ENCODE assay signal across 1 cellular context in the genomic region with DNA sequence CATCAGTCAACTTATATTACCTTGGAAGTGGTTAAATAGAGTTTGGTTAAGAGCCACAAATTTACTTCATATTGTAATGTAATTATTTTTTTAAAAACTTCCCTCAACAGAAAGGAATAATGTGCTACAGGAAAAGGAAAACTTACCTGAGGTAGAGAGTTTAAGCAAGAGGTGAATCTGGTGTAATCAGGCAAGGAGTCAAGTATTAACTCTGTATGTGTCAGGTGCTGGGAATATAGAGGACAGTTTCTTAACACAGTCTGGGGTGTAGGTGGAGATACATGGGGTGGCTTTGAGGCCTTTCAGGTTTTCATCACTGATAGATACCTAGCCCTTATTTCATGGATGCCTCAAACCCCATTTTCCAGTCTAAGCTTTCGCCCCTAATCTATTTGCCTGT.
TF ChIP-seq lines count a peak whose summit lies in the region.

No MANE protein-coding gene starts in this region.

TF ChIP-seq in GM12878, 131 proteins besides CTCF, POLR2A, EP300 and RAD21:
- TF ChIP-seq IRF4 (IDR thresholded peaks at IDR 0.05; ENCODE audit: low read depth, low read length): no peak
- TF ChIP-seq, protein P1, sequence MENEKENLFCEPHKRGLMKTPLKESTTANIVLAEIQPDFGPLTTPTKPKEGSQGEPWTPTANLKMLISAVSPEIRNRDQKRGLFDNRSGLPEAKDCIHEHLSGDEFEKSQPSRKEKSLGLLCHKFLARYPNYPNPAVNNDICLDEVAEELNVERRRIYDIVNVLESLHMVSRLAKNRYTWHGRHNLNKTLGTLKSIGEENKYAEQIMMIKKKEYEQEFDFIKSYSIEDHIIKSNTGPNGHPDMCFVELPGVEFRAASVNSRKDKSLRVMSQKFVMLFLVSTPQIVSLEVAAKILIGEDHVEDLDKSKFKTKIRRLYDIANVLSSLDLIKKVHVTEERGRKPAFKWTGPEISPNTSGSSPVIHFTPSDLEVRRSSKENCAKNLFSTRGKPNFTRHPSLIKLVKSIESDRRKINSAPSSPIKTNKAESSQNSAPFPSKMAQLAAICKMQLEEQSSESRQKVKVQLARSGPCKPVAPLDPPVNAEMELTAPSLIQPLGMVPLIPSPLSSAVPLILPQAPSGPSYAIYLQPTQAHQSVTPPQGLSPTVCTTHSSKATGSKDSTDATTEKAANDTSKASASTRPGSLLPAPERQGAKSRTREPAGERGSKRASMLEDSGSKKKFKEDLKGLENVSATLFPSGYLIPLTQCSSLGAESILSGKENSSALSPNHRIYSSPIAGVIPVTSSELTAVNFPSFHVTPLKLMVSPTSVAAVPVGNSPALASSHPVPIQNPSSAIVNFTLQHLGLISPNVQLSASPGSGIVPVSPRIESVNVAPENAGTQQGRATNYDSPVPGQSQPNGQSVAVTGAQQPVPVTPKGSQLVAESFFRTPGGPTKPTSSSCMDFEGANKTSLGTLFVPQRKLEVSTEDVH (IDR thresholded peaks at IDR 0.05; ENCODE audit: low read depth, partially characterized antibody): no peak
- no peak for TF ChIP-seq CBFB (IDR thresholded peaks at IDR 0.05; ENCODE audit: low read depth)
- TF ChIP-seq ATF7 (IDR thresholded peaks at IDR 0.05; ENCODE audit: low read depth): no peak
- no peak for TF ChIP-seq RCOR1 (conservative IDR thresholded peaks at IDR 0.05; ENCODE audit: low read depth, low read length)
- TF ChIP-seq LARP7 (IDR thresholded peaks at IDR 0.05): no peak
- TF ChIP-seq, protein P2, sequence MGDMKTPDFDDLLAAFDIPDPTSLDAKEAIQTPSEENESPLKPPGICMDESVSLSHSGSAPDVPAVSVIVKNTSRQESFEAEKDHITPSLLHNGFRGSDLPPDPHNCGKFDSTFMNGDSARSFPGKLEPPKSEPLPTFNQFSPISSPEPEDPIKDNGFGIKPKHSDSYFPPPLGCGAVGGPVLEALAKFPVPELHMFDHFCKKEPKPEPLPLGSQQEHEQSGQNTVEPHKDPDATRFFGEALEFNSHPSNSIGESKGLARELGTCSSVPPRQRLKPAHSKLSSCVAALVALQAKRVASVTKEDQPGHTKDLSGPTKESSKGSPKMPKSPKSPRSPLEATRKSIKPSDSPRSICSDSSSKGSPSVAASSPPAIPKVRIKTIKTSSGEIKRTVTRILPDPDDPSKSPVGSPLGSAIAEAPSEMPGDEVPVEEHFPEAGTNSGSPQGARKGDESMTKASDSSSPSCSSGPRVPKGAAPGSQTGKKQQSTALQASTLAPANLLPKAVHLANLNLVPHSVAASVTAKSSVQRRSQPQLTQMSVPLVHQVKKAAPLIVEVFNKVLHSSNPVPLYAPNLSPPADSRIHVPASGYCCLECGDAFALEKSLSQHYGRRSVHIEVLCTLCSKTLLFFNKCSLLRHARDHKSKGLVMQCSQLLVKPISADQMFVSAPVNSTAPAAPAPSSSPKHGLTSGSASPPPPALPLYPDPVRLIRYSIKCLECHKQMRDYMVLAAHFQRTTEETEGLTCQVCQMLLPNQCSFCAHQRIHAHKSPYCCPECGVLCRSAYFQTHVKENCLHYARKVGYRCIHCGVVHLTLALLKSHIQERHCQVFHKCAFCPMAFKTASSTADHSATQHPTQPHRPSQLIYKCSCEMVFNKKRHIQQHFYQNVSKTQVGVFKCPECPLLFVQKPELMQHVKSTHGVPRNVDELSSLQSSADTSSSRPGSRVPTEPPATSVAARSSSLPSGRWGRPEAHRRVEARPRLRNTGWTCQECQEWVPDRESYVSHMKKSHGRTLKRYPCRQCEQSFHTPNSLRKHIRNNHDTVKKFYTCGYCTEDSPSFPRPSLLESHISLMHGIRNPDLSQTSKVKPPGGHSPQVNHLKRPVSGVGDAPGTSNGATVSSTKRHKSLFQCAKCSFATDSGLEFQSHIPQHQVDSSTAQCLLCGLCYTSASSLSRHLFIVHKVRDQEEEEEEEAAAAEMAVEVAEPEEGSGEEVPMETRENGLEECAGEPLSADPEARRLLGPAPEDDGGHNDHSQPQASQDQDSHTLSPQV (IDR thresholded peaks at IDR 0.05): no peak
- TF ChIP-seq, protein P3, sequence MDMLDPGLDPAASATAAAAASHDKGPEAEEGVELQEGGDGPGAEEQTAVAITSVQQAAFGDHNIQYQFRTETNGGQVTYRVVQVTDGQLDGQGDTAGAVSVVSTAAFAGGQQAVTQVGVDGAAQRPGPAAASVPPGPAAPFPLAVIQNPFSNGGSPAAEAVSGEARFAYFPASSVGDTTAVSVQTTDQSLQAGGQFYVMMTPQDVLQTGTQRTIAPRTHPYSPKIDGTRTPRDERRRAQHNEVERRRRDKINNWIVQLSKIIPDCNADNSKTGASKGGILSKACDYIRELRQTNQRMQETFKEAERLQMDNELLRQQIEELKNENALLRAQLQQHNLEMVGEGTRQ (IDR thresholded peaks at IDR 0.05; ENCODE audit: borderline replicate concordance, low read depth, low read length): no peak
- TF ChIP-seq, protein P4, sequence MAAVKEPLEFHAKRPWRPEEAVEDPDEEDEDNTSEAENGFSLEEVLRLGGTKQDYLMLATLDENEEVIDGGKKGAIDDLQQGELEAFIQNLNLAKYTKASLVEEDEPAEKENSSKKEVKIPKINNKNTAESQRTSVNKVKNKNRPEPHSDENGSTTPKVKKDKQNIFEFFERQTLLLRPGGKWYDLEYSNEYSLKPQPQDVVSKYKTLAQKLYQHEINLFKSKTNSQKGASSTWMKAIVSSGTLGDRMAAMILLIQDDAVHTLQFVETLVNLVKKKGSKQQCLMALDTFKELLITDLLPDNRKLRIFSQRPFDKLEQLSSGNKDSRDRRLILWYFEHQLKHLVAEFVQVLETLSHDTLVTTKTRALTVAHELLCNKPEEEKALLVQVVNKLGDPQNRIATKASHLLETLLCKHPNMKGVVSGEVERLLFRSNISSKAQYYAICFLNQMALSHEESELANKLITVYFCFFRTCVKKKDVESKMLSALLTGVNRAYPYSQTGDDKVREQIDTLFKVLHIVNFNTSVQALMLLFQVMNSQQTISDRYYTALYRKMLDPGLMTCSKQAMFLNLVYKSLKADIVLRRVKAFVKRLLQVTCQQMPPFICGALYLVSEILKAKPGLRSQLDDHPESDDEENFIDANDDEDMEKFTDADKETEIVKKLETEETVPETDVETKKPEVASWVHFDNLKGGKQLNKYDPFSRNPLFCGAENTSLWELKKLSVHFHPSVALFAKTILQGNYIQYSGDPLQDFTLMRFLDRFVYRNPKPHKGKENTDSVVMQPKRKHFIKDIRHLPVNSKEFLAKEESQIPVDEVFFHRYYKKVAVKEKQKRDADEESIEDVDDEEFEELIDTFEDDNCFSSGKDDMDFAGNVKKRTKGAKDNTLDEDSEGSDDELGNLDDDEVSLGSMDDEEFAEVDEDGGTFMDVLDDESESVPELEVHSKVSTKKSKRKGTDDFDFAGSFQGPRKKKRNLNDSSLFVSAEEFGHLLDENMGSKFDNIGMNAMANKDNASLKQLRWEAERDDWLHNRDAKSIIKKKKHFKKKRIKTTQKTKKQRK (IDR thresholded peaks at IDR 0.05; ENCODE audit: low read depth, low read length): no peak
